Comparison of ENCODE assay signal across 16 cellular contexts in genomic region chr12:57602544-57602943, GRCh38. TPM values are rescaled to one million over a fixed set of nuclear protein-coding genes. Genes with fewer than 3 reads are reported as not detected.
A peak's percentile ranks its signal among the peaks of the same experiment; 100 is the strongest.
DNase-seq lines count a peak whose midpoint lies in the region; ATAC-seq and TF ChIP-seq lines count a peak whose summit lies in the region.
"Had no signal": no experiment of that assay in that cellular context is flagged by ENCODE, and none has a peak within 500 bp of the region (broad histone marks: within the 10 kb centered on the region; RNA-seq: fewer than 3 reads in every experiment).

No MANE protein-coding gene starts in this region.

- no peak overlapping the region for H3K4me3 ChIP-seq in CD8-positive, alpha-beta memory T cell (ENCODE audit: low read length)
- no peak overlapping the region for H3K4me3 ChIP-seq in SJSA1
- no peak overlapping the region for H3K4me3 ChIP-seq in esophagus squamous epithelium
- H3K4me3 ChIP-seq: A549, K562 had no signal

- H3K27ac Mint-ChIP-seq in CD8-positive, alpha-beta memory T cell, result peak overlapping the region in 7 of 8 donors; percentile 2 to 81 (median 56)
- H3K27ac Mint-ChIP-seq in chondrocyte (ENCODE audit: unreplicated experiment) (peak overlapping the region; percentile 32), natural killer cell (peak overlapping the region; percentile 92 to 93)

- no peak for DNase-seq in CD8-positive, alpha-beta memory T cell
- DNase-seq in SJSA1 (ENCODE audit: low read depth in 1 of 2, low spot score in 2 of 2) (peak; percentile 77 to 86), chondrocyte (ENCODE audit: low spot score) (no peak), natural killer cell (no peak), esophagus squamous epithelium (lab: John Stamatoyannopoulos, UW) (no peak), SHP77 treated with DMSO at 0.1 percent for 48 hours (lab: John Stamatoyannopoulos, UW) (no peak), Ammon's horn (ENCODE audit: low spot score) (no peak)
- DNase-seq: DMS79, NCI-H1436 treated with DMSO at 0.1 percent for 48 hours, NCI-H2081, NCI-H524, OCI-M1, RPMI8226 had no signal

- H3K27me3 Mint-ChIP-seq in CD8-positive, alpha-beta memory T cell, result peaks cover 0 to 1% of the 10 kb centered on the region in 2 donors
- H3K27me3 Mint-ChIP-seq in chondrocyte (ENCODE audit: low read depth) (no peaks in the 10 kb centered on the region), natural killer cell (ENCODE audit: low read depth in 2 of 2) (no peaks in the 10 kb centered on the region)

- H3K36me3 ChIP-seq in CD8-positive, alpha-beta memory T cell (ENCODE audit: insufficient read depth, low read length), result peaks cover 24% of the 10 kb centered on the region
- H3K36me3 ChIP-seq in SJSA1 (peaks cover 81% of the 10 kb centered on the region), esophagus squamous epithelium (peaks cover 4 to 59% (median 17%) of the 10 kb centered on the region in 3 donors)

- no peaks in the 10 kb centered on the region for H3K9me3 ChIP-seq in CD8-positive, alpha-beta memory T cell (ENCODE audit: low read length)
- H3K9me3 ChIP-seq in SJSA1 (replicated peaks) (0 out of 2 replicates have a peak, but pooled peaks cover 4% of the 10 kb centered on the region), esophagus squamous epithelium (no peaks in the 10 kb centered on the region)
- H3K9me3 ChIP-seq: A549 had no signal

- peaks cover 0 to 54% (median 25%) of the 10 kb centered on the region in 3 donors for H3K36me3 Mint-ChIP-seq in CD8-positive, alpha-beta memory T cell
- peaks cover 24% of the 10 kb centered on the region for H3K36me3 Mint-ChIP-seq in chondrocyte (ENCODE audit: low read depth)
- peaks cover 19% of the 10 kb centered on the region for H3K36me3 Mint-ChIP-seq in natural killer cell

- no peak for TF ChIP-seq POLR2A in esophagus squamous epithelium (IDR thresholded peaks at IDR 0.05)

- intact Hi-C loops in natural killer cell (cut with micrococcal nuclease), result no loop called here
- intact Hi-C loops in esophagus squamous epithelium (cut with DNase I), result no loop called here

- peaks cover 32 to 43% (median 37%) of the 10 kb centered on the region in 3 donors for H3K4me1 Mint-ChIP-seq in CD8-positive, alpha-beta memory T cell
- H3K4me1 Mint-ChIP-seq in chondrocyte (ENCODE audit: low read depth), result peaks cover 25% of the 10 kb centered on the region
- H3K4me1 Mint-ChIP-seq in natural killer cell, result peaks cover 34 to 52% of the 10 kb centered on the region in 2 donors

- no peaks in the 10 kb centered on the region for H3K27me3 ChIP-seq in CD8-positive, alpha-beta memory T cell (ENCODE audit: insufficient read depth, low read length, poor library complexity, severe bottlenecking)
- H3K27me3 ChIP-seq in SJSA1 (replicated peaks), result no peaks in the 10 kb centered on the region
- H3K27me3 ChIP-seq in esophagus squamous epithelium, result peaks cover 0 to 7% (median 0%) of the 10 kb centered on the region in 4 donors

- TF ChIP-seq CTCF in chondrocyte (IDR thresholded peaks at IDR 0.05) (no peak), natural killer cell (IDR thresholded peaks at IDR 0.05) (no peak), esophagus squamous epithelium (IDR thresholded peaks at IDR 0.05) (no peak)

- CTCF ChIA-PET in CD8-positive, alpha-beta memory T cell (lab: Charles Lee), result interaction anchor here (1.6 kb wide), 1 partner anchor 30 kb away, joined by 5 read pairs; the partner anchor contains the start of gene B4GALNT1

- H3K9me3 Mint-ChIP-seq in CD8-positive, alpha-beta memory T cell, result no peaks in the 10 kb centered on the region
- H3K9me3 Mint-ChIP-seq in chondrocyte (ENCODE audit: low read depth), result no peaks in the 10 kb centered on the region
- H3K9me3 Mint-ChIP-seq in natural killer cell, result no peaks in the 10 kb centered on the region

- no peak for ATAC-seq in natural killer cell
- no peak for ATAC-seq in GM21423 (IDR thresholded peaks at IDR 0.05; ENCODE audit: unreplicated experiment)
- ATAC-seq: A549, K562 had no signal

- POLR2A ChIA-PET in CD8-positive, alpha-beta memory T cell (lab: Charles Lee), result no interaction called here

- no peak overlapping the region for H3K27ac ChIP-seq in CD8-positive, alpha-beta memory T cell (ENCODE audit: low read depth, low read length)
- H3K27ac ChIP-seq in SJSA1, result no peak overlapping the region
- no peak overlapping the region for H3K27ac ChIP-seq in esophagus squamous epithelium
- H3K27ac ChIP-seq: A549 had no signal

- peaks cover 28% of the 10 kb centered on the region for H3K4me1 ChIP-seq in CD8-positive, alpha-beta memory T cell (ENCODE audit: insufficient read depth, low read length)
- H3K4me1 ChIP-seq in SJSA1 (replicated peaks) (peaks cover 23% of the 10 kb centered on the region), esophagus squamous epithelium (peaks cover 21 to 34% (median 21%) of the 10 kb centered on the region in 3 donors)

- peak overlapping the region in 1 of 7 donors; percentile 4 for H3K4me3 Mint-ChIP-seq in CD8-positive, alpha-beta memory T cell
- no peak overlapping the region for H3K4me3 Mint-ChIP-seq in chondrocyte (ENCODE audit: unreplicated experiment)
- peak overlapping the region; percentile 13 for H3K4me3 Mint-ChIP-seq in natural killer cell

RNA-seq across cellular contexts. Expression of gene DTX3, which starts 2.1 kb away (rescaled TPM):
- 10 to 100 TPM; 16.7 to 18.3 TPM for total RNA-seq in CD8-positive, alpha-beta memory T cell
- 7.2 TPM for polyA plus RNA-seq in CD8-positive, alpha-beta memory T cell
- total RNA-seq in SJSA1 (2014; rRNA removed; shearing (Covaris generic)), result 187 and 286 TPM in 2 replicates
- total RNA-seq in chondrocyte (29.8 to 30.3 TPM (median 30.1 TPM) in 3 replicates), natural killer cell (10 to 100 TPM; 65.1 to 81.1 (median 77.0) TPM), esophagus squamous epithelium (10 to 100 TPM in 1 of 4 donors, 1 to 10 TPM in 3; 1.6 to 16.6 (median 5.6) TPM)

RNA-seq across cellular contexts. Expression of gene ARHGEF25, which starts 8.7 kb away (rescaled TPM):
- 1 to 10 TPM; 1.4 to 1.9 TPM for total RNA-seq in CD8-positive, alpha-beta memory T cell
- polyA plus RNA-seq in CD8-positive, alpha-beta memory T cell, result not detected
- total RNA-seq in SJSA1 (2014; rRNA removed; shearing (Covaris generic)), result 107 and 145 TPM in 2 replicates
- total RNA-seq in chondrocyte (29.0 to 30.6 TPM (median 29.5 TPM) in 3 replicates), natural killer cell (1 to 10 TPM; 3.1 to 6.5 (median 5.1) TPM), esophagus squamous epithelium (10 to 100 TPM in 1 of 4 donors, 1 to 10 TPM in 2, under 1 TPM in 1; 0.76 to 27.7 (median 6.2) TPM)

RNA-seq across cellular contexts. Expression of gene PIP4K2C, which starts 11.6 kb away (rescaled TPM):
- 10 to 100 TPM; 24.7 to 29.7 TPM for total RNA-seq in CD8-positive, alpha-beta memory T cell
- polyA plus RNA-seq in CD8-positive, alpha-beta memory T cell, result 40.6 TPM
- 544 and 654 TPM in 2 replicates for total RNA-seq in SJSA1 (2014; rRNA removed; shearing (Covaris generic))
- total RNA-seq in chondrocyte (27.9 to 33.1 TPM (median 30.5 TPM) in 3 replicates), natural killer cell (10 to 100 TPM; 41.0 to 62.9 (median 52.0) TPM), esophagus squamous epithelium (10 to 100 TPM; 25.2 to 41.7 (median 33.1) TPM)

RNA-seq across cellular contexts. Expression of gene B4GALNT1, which starts 30.5 kb away (rescaled TPM):
- total RNA-seq in CD8-positive, alpha-beta memory T cell, result 1 to 10 TPM; 2.9 to 4.1 TPM
- polyA plus RNA-seq in CD8-positive, alpha-beta memory T cell, result not detected
- total RNA-seq in SJSA1 (2014; rRNA removed; shearing (Covaris generic)), result 841 and 950 TPM in 2 replicates
- total RNA-seq in chondrocyte (20.8 to 21.8 TPM (median 21.4 TPM) in 3 replicates), natural killer cell (under 1 TPM; 0.38 to 0.59 (median 0.48) TPM), esophagus squamous epithelium (under 1 TPM; 0.18 to 0.56 (median 0.23) TPM)

RNA-seq across cellular contexts. Expression of gene KIF5A, which starts 52.7 kb away (rescaled TPM):
- 1 to 10 TPM; 1.8 to 2.1 TPM for total RNA-seq in CD8-positive, alpha-beta memory T cell
- polyA plus RNA-seq in CD8-positive, alpha-beta memory T cell, result 0.12 TPM
- total RNA-seq in SJSA1 (2014; rRNA removed; shearing (Covaris generic)), result 2.1 and 2.8 TPM in 2 replicates
- total RNA-seq in chondrocyte (2.6 to 5.1 TPM (median 3.5 TPM) in 3 replicates), natural killer cell (under 1 TPM; 0.09 to 0.40 (median 0.16) TPM), esophagus squamous epithelium (under 1 TPM in 3 of 4 donors, not detected in 1; 0.15 to 0.22 (median 0.19) TPM)

Comparison
In these comparisons a context has a peak if more than half of its experiments do, and no peak if none do; other contexts are left out.
1. DNase-seq: peak in SJSA1 (2 of 2); none in CD8-positive, alpha-beta memory T cell (0 of 5), chondrocyte (single experiment), natural killer cell (single experiment), esophagus squamous epithelium (single experiment), SHP77 treated with DMSO at 0.1 percent for 48 hours (single experiment) and Ammon's horn (single experiment).
2. H3K27ac Mint-ChIP-seq: peak in every context shown above with its lines; median percentile 92 in natural killer cell; 56 in CD8-positive, alpha-beta memory T cell; 32 in chondrocyte.